Comparison of ENCODE assay signal across 9 cellular contexts in genomic region chr5:152688561-152689274, GRCh38.
DNase-seq lines count a peak whose midpoint lies in the region; ATAC-seq and FAIRE-seq lines count a peak whose summit lies in the region.
"Had no signal": no experiment of that assay in that cellular context is flagged by ENCODE, and none has a peak within 500 bp of the region (broad histone marks: within the 10 kb centered on the region; RNA-seq: fewer than 3 reads in every experiment).

No MANE protein-coding gene starts in this region.

- ATAC-seq in HG03469 (IDR thresholded peaks at IDR 0.05; ENCODE audit: unreplicated experiment) (no peak), HG03045 (IDR thresholded peaks at IDR 0.05; ENCODE audit: unreplicated experiment) (no peak)

- peak; percentile 97 for FAIRE-seq in RCC 7860 (lab: Jason Lieb, UNC)

- DNase-seq in GOT3 (lab: John Stamatoyannopoulos, UW) (peak; percentile 28), RCC 7860 (ENCODE audit: low spot score) (peak; percentile 94), fibroblast of the conjunctiva (ENCODE audit: low read depth) (peak; percentile 71), renal cortical epithelial cell (ENCODE audit: low read depth) (peak; percentile 100), COR-L47 (lab: John Stamatoyannopoulos, UW) (no peak)
- DNase-seq in activated CD4-positive, CD25-positive, alpha-beta regulatory T cell treated with anti-CD3 and anti-CD28 coated beads, Interleukin-2, amount 50 U/mL, for 72 hours, result no peak
- DNase-seq: NK-92 treated with Interleukin-12 subunit alpha and Interleukin-12 subunit beta, amount 100 ng/mL, for 24 hours had no signal

Comparison
In these comparisons a context has a peak if more than half of its experiments do, and no peak if none do; other contexts are left out.
1. DNase-seq: peak in GOT3 (single experiment), RCC 7860 (single experiment), fibroblast of the conjunctiva (single experiment) and renal cortical epithelial cell (single experiment); none in activated CD4-positive, CD25-positive, alpha-beta regulatory T cell treated with anti-CD3 and anti-CD28 coated beads, Interleukin-2, amount 50 U/mL, for 72 hours (single experiment) and COR-L47 (single experiment).